8 cellular contexts compared by ENCODE assay signal in the genomic region with DNA sequence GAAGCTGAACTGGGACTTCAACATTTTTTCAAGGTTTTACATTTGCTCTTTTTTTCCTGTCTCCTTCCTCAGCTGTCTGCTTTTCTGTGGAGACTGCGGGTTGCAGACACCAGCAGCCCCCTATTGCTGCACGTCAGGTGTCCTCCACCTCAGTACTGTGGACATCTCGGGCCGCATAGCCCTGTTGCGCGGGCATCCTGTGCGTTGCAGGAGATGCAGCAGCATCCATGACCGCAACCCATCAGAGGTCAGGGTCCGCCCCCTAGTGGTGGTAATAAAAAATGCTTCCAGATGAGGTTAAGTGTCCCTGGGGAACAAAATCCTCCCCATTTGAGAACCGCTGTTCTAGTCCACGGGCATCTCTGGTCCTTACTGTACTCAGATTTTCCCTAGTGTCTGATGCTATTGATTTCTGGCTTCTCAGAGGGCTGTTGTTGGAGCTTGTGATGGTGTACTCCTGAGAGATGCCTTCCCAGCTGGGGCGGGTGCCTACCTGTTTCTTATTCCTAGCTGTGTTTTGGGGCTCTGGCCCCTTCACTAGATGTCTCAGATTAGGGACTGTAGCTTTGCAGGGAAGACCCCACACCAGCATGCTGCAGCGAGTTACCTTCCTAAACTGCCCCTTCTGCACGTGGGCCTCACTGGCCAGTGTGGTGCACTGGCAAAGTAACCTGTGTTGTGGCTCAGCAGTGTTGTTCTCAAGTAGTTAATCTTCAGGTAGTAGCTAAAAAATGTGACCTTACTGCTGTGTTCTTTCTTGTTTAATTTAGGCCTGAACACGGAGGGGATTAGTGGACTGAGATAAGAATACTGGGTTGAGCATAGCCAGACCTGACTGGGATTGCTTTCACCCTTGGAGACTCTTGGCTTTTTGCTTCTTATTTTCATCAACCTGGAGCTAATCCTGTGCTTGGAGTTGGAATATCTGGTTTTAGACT. TPM values are rescaled to one million over a fixed set of nuclear protein-coding genes. Genes with fewer than 3 reads are reported as not detected.
DNase-seq lines count a peak whose midpoint lies in the region; ATAC-seq and TF ChIP-seq lines count a peak whose summit lies in the region.

No MANE protein-coding gene starts in this region.

- H3K36me3 ChIP-seq in gastrocnemius medialis, result peaks cover 0 to 16% of the 10 kb centered on the region in 2 donors

- no peak for TF ChIP-seq POLR2A in gastrocnemius medialis (IDR thresholded peaks at IDR 0.05)

- no peaks in the 10 kb centered on the region for H3K27me3 Mint-ChIP-seq in T-helper 2 cell treated with Interferon-gamma antibody and Interleukin-4, amounts not matched to agents 5 μg/mL and 100 μg/mL, for 36 hours (ENCODE audit: low read depth)

- H3K9me3 ChIP-seq in right cardiac atrium (ENCODE audit: control insufficient read depth, low read length), result no peaks in the 10 kb centered on the region
- H3K9me3 ChIP-seq in gastrocnemius medialis, result no peaks in the 10 kb centered on the region

- peak overlapping the region; percentile 89 for H3K27ac Mint-ChIP-seq in T-helper 2 cell treated with Interferon-gamma antibody and Interleukin-4, amounts not matched to agents 5 μg/mL and 100 μg/mL, for 36 hours

- in situ Hi-C loops in gastrocnemius medialis (cut with MboI; ENCODE audit: low sequenced_read_pairs in 4 of 4), result loop anchor here (10.0 to 25.0 kb wide), 2 partner anchors 155 to 162 kb away; no protein-coding TSS in a partner anchor

- no peaks in the 10 kb centered on the region for H3K9me3 Mint-ChIP-seq in T-helper 2 cell treated with Interferon-gamma antibody and Interleukin-4, amounts not matched to agents 5 μg/mL and 100 μg/mL, for 36 hours

- H3K27ac ChIP-seq in right cardiac atrium (ENCODE audit: low read length) (no peak overlapping the region), gastrocnemius medialis (no peak overlapping the region)

- peaks cover 41% of the 10 kb centered on the region for H3K4me1 Mint-ChIP-seq in T-helper 2 cell treated with Interferon-gamma antibody and Interleukin-4, amounts not matched to agents 5 μg/mL and 100 μg/mL, for 36 hours (ENCODE audit: low read depth)

- DNase-seq in GM03348 (ENCODE audit: low spot score) (peak; percentile 93), NCI-H146 treated with DMSO at 0.1 percent for 48 hours (lab: John Stamatoyannopoulos, UW; ENCODE audit: unreplicated experiment) (peak; percentile 45), amygdala (lab: John Stamatoyannopoulos, UW) (peak in 46 of 56 donors; percentile 4 to 76 (median 40)), right cardiac atrium (peak; percentile 61 to 78 (median 77)), gastrocnemius medialis (peak; percentile 42 to 54)
- peak; percentile 70 for DNase-seq in T-helper 2 cell treated with Interferon-gamma antibody and Interleukin-4, amounts not matched to agents 5 μg/mL and 100 μg/mL, for 36 hours (ENCODE audit: low spot score)

- no peak overlapping the region for H3K4me3 ChIP-seq in right cardiac atrium (ENCODE audit: low read length)
- no peak overlapping the region for H3K4me3 ChIP-seq in gastrocnemius medialis

- peak overlapping the region; percentile 66 for H3K4me3 Mint-ChIP-seq in T-helper 2 cell treated with Interferon-gamma antibody and Interleukin-4, amounts not matched to agents 5 μg/mL and 100 μg/mL, for 36 hours

- H3K36me3 Mint-ChIP-seq in T-helper 2 cell treated with Interferon-gamma antibody and Interleukin-4, amounts not matched to agents 5 μg/mL and 100 μg/mL, for 36 hours (ENCODE audit: low read depth), result peaks cover 63% of the 10 kb centered on the region

- H3K4me1 ChIP-seq in right cardiac atrium (ENCODE audit: control insufficient read depth, insufficient read depth, low read length) (no peaks in the 10 kb centered on the region), gastrocnemius medialis (no peaks in the 10 kb centered on the region)

- WGBS in right cardiac atrium, result 26% methylated on average over 15 of the region's 15 CpGs

- intact Hi-C loops in right cardiac atrium (cut with DNase I), result loop anchor here (5.0 to 10.0 kb wide), 4 partner anchors 85 to 152 kb away; no protein-coding TSS in a partner anchor
- intact Hi-C loops in gastrocnemius medialis (cut with DNase I; ENCODE audit: low total_unique reads), result loop anchor here (1.0 to 10.0 kb wide), 3 partner anchors 43 to 153 kb away; a partner anchor contains a TSS

- TF ChIP-seq CTCF in gastrocnemius medialis (IDR thresholded peaks at IDR 0.05 in 4 of 5, conservative IDR thresholded peaks at IDR 0.05 in 1 of 5), result peak; percentile 69 to 91 (median 87)

- no peaks in the 10 kb centered on the region for H3K27me3 ChIP-seq in right cardiac atrium (ENCODE audit: control insufficient read depth, insufficient read depth)
- H3K27me3 ChIP-seq in gastrocnemius medialis, result no peaks in the 10 kb centered on the region

- ATAC-seq in HG02610 (IDR thresholded peaks at IDR 0.05; ENCODE audit: unreplicated experiment), result peak; percentile 75
- ATAC-seq in right cardiac atrium, result peak; percentile 85 to 91
- peak; percentile 86 to 94 for ATAC-seq in gastrocnemius medialis
- no peak for ATAC-seq in HG02571 (IDR thresholded peaks at IDR 0.05; ENCODE audit: unreplicated experiment)

RNA-seq across cellular contexts. Expression of a gene that starts 28.2 kb away (rescaled TPM):
- total RNA-seq in right cardiac atrium (10 to 100 TPM; 44.4 to 52.0 (median 46.6) TPM), gastrocnemius medialis (10 to 100 TPM; 14.8 to 21.3 (median 16.8) TPM)
- polyA plus RNA-seq in right cardiac atrium, result 10.8 TPM

RNA-seq across cellular contexts. Expression of a gene that starts 43.5 kb away (rescaled TPM):
- total RNA-seq in right cardiac atrium (10 to 100 TPM; 36.2 to 41.7 (median 38.4) TPM), gastrocnemius medialis (10 to 100 TPM; 23.2 to 40.3 (median 33.6) TPM)
- polyA plus RNA-seq in right cardiac atrium, result 19.3 TPM

Comparison
In these comparisons a context has a peak if more than half of its experiments do, and no peak if none do; other contexts are left out.
1. DNase-seq: peak in every context shown above with its lines; median percentile 93 in GM03348; 77 in right cardiac atrium; 70 in T-helper 2 cell treated with Interferon-gamma antibody and Interleukin-4, amounts not matched to agents 5 μg/mL and 100 μg/mL, for 36 hours; 48 in gastrocnemius medialis; 45 in NCI-H146 treated with DMSO at 0.1 percent for 48 hours; 40 in amygdala.